Comparison of ENCODE assay signal across 12 cellular contexts in the genomic region with DNA sequence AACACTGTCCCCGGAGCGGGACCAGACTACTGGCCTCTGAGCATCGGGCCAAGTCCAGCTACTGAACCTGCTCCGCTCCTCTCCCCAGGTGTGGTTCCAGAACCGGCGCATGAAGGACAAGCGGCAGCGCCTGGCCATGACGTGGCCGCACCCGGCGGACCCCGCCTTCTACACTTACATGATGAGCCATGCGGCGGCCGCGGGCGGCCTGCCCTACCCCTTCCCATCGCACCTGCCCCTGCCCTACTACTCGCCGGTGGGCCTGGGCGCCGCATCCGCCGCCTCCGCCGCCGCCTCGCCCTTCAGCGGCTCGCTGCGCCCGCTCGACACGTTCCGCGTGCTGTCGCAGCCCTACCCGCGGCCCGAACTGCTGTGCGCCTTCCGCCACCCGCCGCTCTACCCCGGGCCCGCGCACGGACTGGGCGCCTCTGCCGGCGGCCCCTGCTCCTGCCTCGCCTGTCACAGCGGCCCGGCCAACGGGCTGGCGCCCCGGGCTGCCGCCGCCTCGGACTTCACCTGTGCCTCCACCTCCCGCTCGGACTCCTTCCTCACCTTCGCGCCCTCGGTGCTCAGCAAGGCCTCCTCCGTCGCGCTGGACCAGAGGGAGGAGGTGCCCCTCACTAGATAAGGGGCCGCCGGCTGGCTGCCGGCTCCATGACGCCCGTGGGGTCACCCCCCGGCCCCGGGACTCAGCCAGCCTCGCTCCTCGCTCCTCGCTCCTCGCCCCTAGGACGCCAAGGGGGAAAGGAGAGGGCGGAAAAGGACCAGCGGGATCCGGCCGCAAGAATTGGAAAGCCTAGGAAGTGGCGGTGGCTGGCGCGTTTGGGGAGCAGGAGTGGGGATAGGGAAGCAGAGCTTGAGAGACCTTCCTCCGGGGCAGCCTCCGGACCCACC. TPM values are rescaled to one million over a fixed set of nuclear protein-coding genes. Genes with fewer than 3 reads are reported as not detected.
A peak's percentile ranks its signal among the peaks of the same experiment; 100 is the strongest.
DNase-seq lines count a peak whose midpoint lies in the region; ATAC-seq and TF ChIP-seq lines count a peak whose summit lies in the region.
"Had no signal": no experiment of that assay in that cellular context is flagged by ENCODE, and none has a peak within 500 bp of the region (broad histone marks: within the 10 kb centered on the region; RNA-seq: fewer than 3 reads in every experiment).

No MANE protein-coding gene starts in this region.

- no peak for ATAC-seq in activated naive CD8-positive, alpha-beta T cell treated with anti-CD3 and anti-CD28 coated beads, Interleukin-2, amount 10 ng/mL, durations not matched to agents 7 days and 5 days (ENCODE audit: low read depth)
- peak; percentile 50 for ATAC-seq in stimulated activated naive CD8-positive, alpha-beta T cell treated with anti-CD3 and anti-CD28 coated beads, Interleukin-15, amount 100 ng/mL, for 72 hours
- no peak for ATAC-seq in GM21360 (IDR thresholded peaks at IDR 0.05; ENCODE audit: unreplicated experiment)
- no peak for ATAC-seq in GM21576 (IDR thresholded peaks at IDR 0.05; ENCODE audit: unreplicated experiment)

- H3K9me3 Mint-ChIP-seq in activated naive CD8-positive, alpha-beta T cell treated with anti-CD3 and anti-CD28 coated beads, Interleukin-2, amount 10 ng/mL, durations not matched to agents 7 days and 5 days, result peaks cover 4% of the 10 kb centered on the region
- no peaks in the 10 kb centered on the region for H3K9me3 Mint-ChIP-seq in stimulated activated naive CD8-positive, alpha-beta T cell treated with anti-CD3 and anti-CD28 coated beads, Interleukin-15, amount 100 ng/mL, for 72 hours

- POLR2A ChIA-PET in activated naive CD8-positive, alpha-beta T cell treated with anti-CD3 and anti-CD28 coated beads, Interleukin-2, amount 10 ng/mL, durations not matched to agents 7 days and 5 days (lab: Charles Lee), result no interaction called here

- peaks cover 12% of the 10 kb centered on the region for H3K4me1 Mint-ChIP-seq in activated naive CD8-positive, alpha-beta T cell treated with anti-CD3 and anti-CD28 coated beads, Interleukin-2, amount 10 ng/mL, durations not matched to agents 7 days and 5 days
- peaks cover 59% of the 10 kb centered on the region for H3K4me1 Mint-ChIP-seq in stimulated activated naive CD8-positive, alpha-beta T cell treated with anti-CD3 and anti-CD28 coated beads, Interleukin-15, amount 100 ng/mL, for 72 hours

- TF ChIP-seq CTCF in uterus (IDR thresholded peaks at IDR 0.05), result no peak

- H3K9me3 ChIP-seq in uterus, result no peaks in the 10 kb centered on the region
- H3K9me3 ChIP-seq: prostate gland had no signal

- H3K27me3 ChIP-seq in uterus, result peaks cover 52 to 90% of the 10 kb centered on the region in 2 donors

- TF ChIP-seq POLR2A in uterus (IDR thresholded peaks at IDR 0.05), result no peak

- no peak overlapping the region for H3K27ac ChIP-seq in uterus
- H3K27ac ChIP-seq: prostate gland had no signal

- peak overlapping the region; percentile 38 for H3K27ac Mint-ChIP-seq in activated naive CD8-positive, alpha-beta T cell treated with anti-CD3 and anti-CD28 coated beads, Interleukin-2, amount 10 ng/mL, durations not matched to agents 7 days and 5 days
- no peak overlapping the region for H3K27ac Mint-ChIP-seq in stimulated activated naive CD8-positive, alpha-beta T cell treated with anti-CD3 and anti-CD28 coated beads, Interleukin-15, amount 100 ng/mL, for 72 hours

- DNase-seq in NCI-H1092 treated with DMSO at 0.1 percent for 48 hours (lab: John Stamatoyannopoulos, UW) (peak; percentile 32), NCI-H1092 (lab: John Stamatoyannopoulos, UW) (no peak), left kidney (ENCODE audit: low read depth, low spot score) (peak; percentile 56), uterus (no peak)
- DNase-seq in activated naive CD8-positive, alpha-beta T cell treated with anti-CD3 and anti-CD28 coated beads, Interleukin-2, amount 10 ng/mL, durations not matched to agents 7 days and 5 days, result no peak
- DNase-seq in stimulated activated naive CD8-positive, alpha-beta T cell treated with anti-CD3 and anti-CD28 coated beads, Interleukin-15, amount 100 ng/mL, for 72 hours, result peak in 1 of 2 donors; percentile 37

- peak overlapping the region in 1 of 2 donors; percentile 4 for H3K4me3 ChIP-seq in uterus
- H3K4me3 ChIP-seq: prostate gland had no signal

- H3K4me3 Mint-ChIP-seq in activated naive CD8-positive, alpha-beta T cell treated with anti-CD3 and anti-CD28 coated beads, Interleukin-2, amount 10 ng/mL, durations not matched to agents 7 days and 5 days, result no peak overlapping the region
- H3K4me3 Mint-ChIP-seq in stimulated activated naive CD8-positive, alpha-beta T cell treated with anti-CD3 and anti-CD28 coated beads, Interleukin-15, amount 100 ng/mL, for 72 hours, result peak overlapping the region; percentile 12 to 42

- intact Hi-C loops in uterus (cut with DNase I; ENCODE audit: low total_unique reads), result no loop called here

- H3K4me1 ChIP-seq in uterus, result peaks cover 0 to 21% of the 10 kb centered on the region in 2 donors

- no peaks in the 10 kb centered on the region for H3K36me3 Mint-ChIP-seq in activated naive CD8-positive, alpha-beta T cell treated with anti-CD3 and anti-CD28 coated beads, Interleukin-2, amount 10 ng/mL, durations not matched to agents 7 days and 5 days

- H3K27me3 Mint-ChIP-seq in activated naive CD8-positive, alpha-beta T cell treated with anti-CD3 and anti-CD28 coated beads, Interleukin-2, amount 10 ng/mL, durations not matched to agents 7 days and 5 days, result peaks cover 95% of the 10 kb centered on the region
- H3K27me3 Mint-ChIP-seq in stimulated activated naive CD8-positive, alpha-beta T cell treated with anti-CD3 and anti-CD28 coated beads, Interleukin-15, amount 100 ng/mL, for 72 hours, result peaks cover 100% of the 10 kb centered on the region

- no peaks in the 10 kb centered on the region for H3K36me3 ChIP-seq in uterus
- H3K36me3 ChIP-seq: prostate gland had no signal

RNA-seq across cellular contexts. Expression of gene EVX1, which starts 3.4 kb away (rescaled TPM):
- not detected for total RNA-seq in activated naive CD8-positive, alpha-beta T cell treated with anti-CD3 and anti-CD28 coated beads, Interleukin-2, amount 10 ng/mL, durations not matched to agents 7 days and 5 days
- total RNA-seq in uterus, result under 1 TPM in 1 of 4 donors, not detected in 3; 0.21 TPM
- total RNA-seq: A673; T-helper 1 cell treated with Interleukin-12 subunit alpha and Interleukin-12 subunit beta and Interleukin-4 antibody, amounts not matched to agents 30 ng/mL and 1 ng/mL, for 36 hours; temporal lobe had no signal

RNA-seq across cellular contexts. Expression of gene HOXA13, which starts 46.2 kb away (rescaled TPM):
- total RNA-seq in activated naive CD8-positive, alpha-beta T cell treated with anti-CD3 and anti-CD28 coated beads, Interleukin-2, amount 10 ng/mL, durations not matched to agents 7 days and 5 days, result not detected
- total RNA-seq in uterus, result 10 to 100 TPM in 1 of 4 donors, 1 to 10 TPM in 1, under 1 TPM in 2; 0.40 to 27.5 (median 1.1) TPM
- total RNA-seq: A673; T-helper 1 cell treated with Interleukin-12 subunit alpha and Interleukin-12 subunit beta and Interleukin-4 antibody, amounts not matched to agents 30 ng/mL and 1 ng/mL, for 36 hours; temporal lobe had no signal

Comparison
In these comparisons a context has a peak if more than half of its experiments do, and no peak if none do; other contexts are left out.
1. DNase-seq: peak in NCI-H1092 treated with DMSO at 0.1 percent for 48 hours (single experiment) and left kidney (single experiment); none in NCI-H1092 (single experiment), activated naive CD8-positive, alpha-beta T cell treated with anti-CD3 and anti-CD28 coated beads, Interleukin-2, amount 10 ng/mL, durations not matched to agents 7 days and 5 days (single experiment) and uterus (0 of 2).